In the genomic region with DNA sequence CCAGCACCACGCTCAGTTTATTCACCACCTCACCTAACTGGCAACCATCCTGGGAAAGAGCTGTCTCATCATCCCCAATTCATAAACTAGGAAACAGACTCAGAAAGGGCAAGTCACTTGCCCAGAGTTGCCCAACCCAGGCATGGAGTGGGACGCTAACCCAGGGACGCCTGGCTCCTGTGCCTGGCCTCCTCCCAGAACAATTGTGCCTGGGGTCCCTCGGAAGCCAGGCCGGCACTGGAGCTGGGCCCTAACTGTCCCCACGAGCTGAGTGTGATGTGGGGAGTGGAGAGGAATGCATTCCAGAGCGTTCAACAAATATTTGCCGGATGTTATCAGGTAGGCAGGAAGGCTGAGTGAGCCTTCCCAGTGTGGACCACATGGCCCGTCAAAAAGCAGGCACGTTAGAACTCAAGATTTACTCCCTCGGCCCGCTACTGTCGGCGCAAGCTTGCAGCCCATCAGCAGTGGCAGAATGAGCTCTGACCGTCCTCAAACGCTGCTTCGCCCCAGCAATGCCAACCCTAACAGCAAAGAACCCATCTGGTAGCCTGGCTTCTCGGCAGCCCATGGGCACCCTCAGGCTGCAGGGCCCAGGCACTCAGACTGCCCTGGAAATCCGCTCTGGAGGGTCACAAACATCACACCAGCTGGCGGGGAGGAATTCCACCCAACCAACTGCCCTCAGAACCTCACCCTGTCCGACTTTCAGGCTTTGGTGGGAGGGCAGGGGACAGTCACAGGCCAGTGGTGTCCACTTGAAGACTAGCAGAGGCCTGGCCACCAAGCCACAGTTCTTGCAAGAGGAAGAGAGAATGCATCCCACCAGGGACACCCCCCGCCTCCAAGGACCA, we compare ENCODE assay signal across 1 cellular context.
TF ChIP-seq lines count a peak whose summit lies in the region.

No MANE protein-coding gene starts in this region.

TF ChIP-seq in HCT116, 20 proteins besides CTCF, POLR2A, EP300 and RAD21 (continued from another document):
- TF ChIP-seq SP1 (IDR thresholded peaks at IDR 0.05; ENCODE audit: low read depth) (no peak), EZH2phosphoT487 (IDR thresholded peaks at IDR 0.05; ENCODE audit: borderline replicate concordance) (no peak), EGR1 (IDR thresholded peaks at IDR 0.05; ENCODE audit: low read depth) (no peak), ZNF274 (IDR thresholded peaks at IDR 0.05; ENCODE audit: low read depth, low read length) (no peak), SRF (IDR thresholded peaks at IDR 0.05; ENCODE audit: low read depth) (no peak), CBX3 (IDR thresholded peaks at IDR 0.05; ENCODE audit: low read depth) (no peak), POLR2AphosphoS5 (IDR thresholded peaks at IDR 0.05; ENCODE audit: low read depth, low read length) (no peak), ATF3 (IDR thresholded peaks at IDR 0.05) (no peak), JUND (IDR thresholded peaks at IDR 0.05) (no peak), FOSL1 (IDR thresholded peaks at IDR 0.05; ENCODE audit: low read depth) (no peak)
TF ChIP-seq in HCT116: peak in this region for 0.
